ENCODE assay signal across 15 cellular contexts in genomic region chr3:35946857-35947514, GRCh38.
DNase-seq lines count a peak whose midpoint lies in the region; ATAC-seq and TF ChIP-seq lines count a peak whose summit lies in the region.
"Had no signal": no experiment of that assay in that cellular context is flagged by ENCODE, and none has a peak within 500 bp of the region (broad histone marks: within the 10 kb centered on the region; RNA-seq: fewer than 3 reads in every experiment).

No MANE protein-coding gene starts in this region.

- no peaks in the 10 kb centered on the region for H3K79me2 ChIP-seq in OCI-LY7 (ENCODE audit: insufficient read depth, low read depth, low read length)

- intact Hi-C loops in OCI-LY7 (cut with micrococcal nuclease; ENCODE audit: unreplicated experiment), result no loop called here

- peaks cover 20% of the 10 kb centered on the region for H3K27me3 Mint-ChIP-seq in chondrocyte (ENCODE audit: low read depth)
- H3K27me3 Mint-ChIP-seq: activated naive CD4-positive, alpha-beta T cell treated with anti-CD3 and anti-CD28 coated beads, Interleukin-2, amount 50 U/mL, for 24 hours; CD4-positive, alpha-beta memory T cell had no signal

- peak; percentile 13 for ATAC-seq in left lobe of liver
- ATAC-seq in HG02763 (IDR thresholded peaks at IDR 0.05; ENCODE audit: unreplicated experiment), result no peak

- BruUV-seq in OCI-LY7 (replicated peaks; lab: Mats Ljungman, UMichigan), result no TSS peak

- no peak overlapping the region for H3K27ac ChIP-seq in OCI-LY7 (ENCODE audit: low read depth, low read length, poor library complexity, severe bottlenecking)
- H3K27ac ChIP-seq: cardiac muscle cell, neutrophil, right lobe of liver, uterus had no signal

- H3K4me1 ChIP-seq in OCI-LY7 (ENCODE audit: insufficient read depth, low read length, poor library complexity, severe bottlenecking), result no peaks in the 10 kb centered on the region
- H3K4me1 ChIP-seq: right lobe of liver, uterus had no signal

- H3K4me1 Mint-ChIP-seq in chondrocyte (ENCODE audit: low read depth), result peaks cover 13% of the 10 kb centered on the region
- H3K4me1 Mint-ChIP-seq: activated naive CD4-positive, alpha-beta T cell treated with anti-CD3 and anti-CD28 coated beads, Interleukin-2, amount 50 U/mL, for 24 hours; CD4-positive, alpha-beta memory T cell; WTC11 had no signal

- no peaks in the 10 kb centered on the region for H3K36me3 ChIP-seq in OCI-LY7 (ENCODE audit: insufficient read depth, low read length)
- H3K36me3 ChIP-seq: cardiac muscle cell, neutrophil, right lobe of liver, uterus had no signal

- no peaks in the 10 kb centered on the region for H3K9me3 ChIP-seq in OCI-LY7 (ENCODE audit: low read length)
- H3K9me3 ChIP-seq: neutrophil, right lobe of liver, uterus had no signal

- H3K36me3 Mint-ChIP-seq in chondrocyte (ENCODE audit: low read depth), result no peaks in the 10 kb centered on the region
- H3K36me3 Mint-ChIP-seq: activated naive CD4-positive, alpha-beta T cell treated with anti-CD3 and anti-CD28 coated beads, Interleukin-2, amount 50 U/mL, for 24 hours; CD4-positive, alpha-beta memory T cell; WTC11 had no signal

- H3K9me3 Mint-ChIP-seq in chondrocyte (ENCODE audit: low read depth), result peaks cover 9% of the 10 kb centered on the region
- H3K9me3 Mint-ChIP-seq: activated naive CD4-positive, alpha-beta T cell treated with anti-CD3 and anti-CD28 coated beads, Interleukin-2, amount 50 U/mL, for 24 hours had no signal

- H3K27ac Mint-ChIP-seq in chondrocyte (ENCODE audit: unreplicated experiment), result no peak overlapping the region
- H3K27ac Mint-ChIP-seq: activated naive CD4-positive, alpha-beta T cell treated with anti-CD3 and anti-CD28 coated beads, Interleukin-2, amount 50 U/mL, for 24 hours; CD4-positive, alpha-beta memory T cell; WTC11 had no signal

- no peaks in the 10 kb centered on the region for H4K20me1 ChIP-seq in OCI-LY7 (ENCODE audit: insufficient read depth, low read length)

- no peak overlapping the region for H3K4me2 ChIP-seq in OCI-LY7 (ENCODE audit: low read length)

- CTCF ChIA-PET in OCI-LY7 (lab: Charles Lee; ENCODE audit: unreplicated experiment), result no interaction called here

- POLR2A ChIA-PET in OCI-LY7 (lab: Charles Lee), result no interaction called here

- DNase-seq in DMS79 (lab: John Stamatoyannopoulos, UW) (peak; percentile 56), NCI-H1092 treated with DMSO at 0.1 percent for 48 hours (lab: John Stamatoyannopoulos, UW) (peak; percentile 56), OCI-LY7 (ENCODE audit: low spot score) (no peak), left lobe of liver (ENCODE audit: low spot score) (no peak), medulla oblongata (ENCODE audit: extremely low spot score) (no peak), chondrocyte (ENCODE audit: low spot score) (no peak)
- DNase-seq: CD4-positive, alpha-beta memory T cell; right lobe of liver; stimulated activated CD4-positive, alpha-beta T cell treated with anti-CD3 and anti-CD28 coated beads, Interleukin-2, amount 100 ng/mL, for 48 hours; uterus had no signal

- H3K4me3 Mint-ChIP-seq in chondrocyte (ENCODE audit: unreplicated experiment), result no peak overlapping the region
- H3K4me3 Mint-ChIP-seq: activated naive CD4-positive, alpha-beta T cell treated with anti-CD3 and anti-CD28 coated beads, Interleukin-2, amount 50 U/mL, for 24 hours; CD4-positive, alpha-beta memory T cell; WTC11 had no signal

- no peak overlapping the region for H2AFZ ChIP-seq in OCI-LY7 (ENCODE audit: low read length)

- TF ChIP-seq CTCF in OCI-LY7 (conservative IDR thresholded peaks at IDR 0.05; ENCODE audit: low read length), result peak; percentile 29; the same call in 1 of the 2 replicates
- TF ChIP-seq CTCF in chondrocyte (IDR thresholded peaks at IDR 0.05), result no peak

- no peaks in the 10 kb centered on the region for H3K9me2 ChIP-seq in OCI-LY7 (ENCODE audit: insufficient read depth, low read length)

- no peak overlapping the region for H3K4me3 ChIP-seq in OCI-LY7 (ENCODE audit: low read depth, low read length, poor library complexity, severe bottlenecking)
- H3K4me3 ChIP-seq: cardiac muscle cell, right lobe of liver, uterus had no signal

Comparison
In these comparisons a context has a peak if more than half of its experiments do, and no peak if none do; other contexts are left out.
1. DNase-seq: peak in DMS79 (single experiment) and NCI-H1092 treated with DMSO at 0.1 percent for 48 hours (single experiment); none in OCI-LY7 (single experiment), left lobe of liver (single experiment), medulla oblongata (single experiment) and chondrocyte (single experiment).